In genomic region chr5:36744041-36744677, GRCh38 we compare ENCODE assay signal across 8 cellular contexts.
DNase-seq lines count a peak whose midpoint lies in the region; ATAC-seq, FAIRE-seq and TF ChIP-seq lines count a peak whose summit lies in the region.

No MANE protein-coding gene starts in this region.

- POLR2A ChIA-PET in RWPE1 (lab: Yijun Ruan, JAX; ENCODE audit: low non-redundant PET), result interaction anchor here (1.0 kb wide), 1 partner anchor 132 kb away, joined by 3 read pairs; no protein-coding TSS in a partner anchor

- CTCF ChIA-PET in RWPE1 (lab: Yijun Ruan, JAX), result interaction anchor here (0.6 to 2.2 kb wide), 7 partner anchors 9 to 261 kb away, joined by 3 to 10 read pairs (median 5); partner anchors contain the start of gene NIPBL

- no peak for FAIRE-seq in RCC 7860 (lab: Jason Lieb, UNC)

- intact Hi-C loops in sciatic nerve (cut with DNase I), result no loop called here

- TF ChIP-seq CTCF in RWPE1 (conservative IDR thresholded peaks at IDR 0.05; ENCODE audit: low read depth), result no peak
- no peak for TF ChIP-seq CTCF in fibroblast of mammary gland (conservative IDR thresholded peaks at IDR 0.05; ENCODE audit: control insufficient read depth, insufficient read depth, low read depth, low read length)

- peak overlapping the region; percentile 65 for H3K4me3 ChIP-seq in fibroblast of mammary gland (ENCODE audit: control insufficient read depth, low read depth, low read length)

- DNase-seq in ELR (ENCODE audit: low read depth) (peak; percentile 11), RWPE1 (ENCODE audit: low spot score) (no peak), fibroblast of mammary gland (ENCODE audit: low read depth) (peak; percentile 1), sciatic nerve (ENCODE audit: low spot score) (no peak), NCI-H1436 treated with DMSO at 0.1 percent for 48 hours (lab: John Stamatoyannopoulos, UW) (no peak), RCC 7860 (ENCODE audit: low spot score) (no peak)
- DNase-seq in stimulated activated CD4-positive, alpha-beta T cell treated with anti-CD3 and anti-CD28 coated beads, Interleukin-4, amount 100 ng/mL, for 4 hours, result no peak

- peak; percentile 16 for ATAC-seq in HG02571 (IDR thresholded peaks at IDR 0.05; ENCODE audit: unreplicated experiment)
- peak; percentile 44 for ATAC-seq in sciatic nerve

- H3K27ac ChIP-seq in RWPE1, result peak overlapping the region; percentile 61

Comparison
In these comparisons a context has a peak if more than half of its experiments do, and no peak if none do; other contexts are left out.
1. DNase-seq: peak in ELR (single experiment) and fibroblast of mammary gland (single experiment); none in RWPE1 (single experiment), sciatic nerve (single experiment), NCI-H1436 treated with DMSO at 0.1 percent for 48 hours (single experiment), RCC 7860 (single experiment) and stimulated activated CD4-positive, alpha-beta T cell treated with anti-CD3 and anti-CD28 coated beads, Interleukin-4, amount 100 ng/mL, for 4 hours (0 of 2).